In genomic region chr21:33598051-33598450, GRCh38 we compare ENCODE assay signal across 1 cellular context.
TF ChIP-seq lines count a peak whose summit lies in the region.

No MANE protein-coding gene starts in this region.

TF ChIP-seq in HepG2, 621 proteins besides CTCF, POLR2A, EP300 and RAD21:
- TF ChIP-seq NCOA2 (CRISPR knock-in tag; IDR thresholded peaks at IDR 0.05) (no peak), ATF7 (IDR thresholded peaks at IDR 0.05) (peak; percentile 20; the same call in 1 of the 2 replicates), ATF7 (CRISPR knock-in tag; IDR thresholded peaks at IDR 0.05) (no peak)
